ENCODE assay signal across 27 cellular contexts in the genomic region with DNA sequence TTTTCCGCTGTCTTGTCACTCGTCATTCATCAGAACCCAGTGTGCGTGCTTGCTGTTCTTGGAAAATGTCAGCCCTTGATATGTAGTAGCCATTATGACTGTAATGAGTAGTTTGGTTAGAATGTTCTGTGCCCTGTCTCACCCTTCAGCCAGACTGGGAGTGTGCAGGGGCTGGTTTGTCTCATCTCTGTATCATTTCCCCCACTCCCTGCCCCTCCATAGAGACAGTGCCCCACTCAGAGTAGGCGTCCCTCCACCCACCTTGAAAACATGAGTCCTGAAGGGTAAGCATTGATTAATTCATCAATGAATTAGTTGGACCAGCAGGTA.
"Had no signal": no experiment of that assay in that cellular context is flagged by ENCODE, and none has a peak within 500 bp of the region (broad histone marks: within the 10 kb centered on the region; RNA-seq: fewer than 3 reads in every experiment).

No MANE protein-coding gene starts in this region.

- H3K27me3 Mint-ChIP-seq: activated CD4-positive, alpha-beta memory T cell treated with anti-CD3 and anti-CD28 coated beads, Interleukin-2, amount 10 ng/mL, durations not matched to agents 7 days and 5 days; effector memory CD8-positive, alpha-beta T cell; stimulated activated memory B cell treated with anti-CD40 and anti-IgM and Interleukin-4, amounts not matched to agents 10 μg/mL and 1 μg/mL and 100 μg/mL, for 72 hours had no signal

- H3K4me3 Mint-ChIP-seq: activated CD4-positive, alpha-beta memory T cell treated with anti-CD3 and anti-CD28 coated beads, Interleukin-2, amount 10 ng/mL, durations not matched to agents 7 days and 5 days; effector memory CD8-positive, alpha-beta T cell; nephron progenitor cell; stimulated activated memory B cell treated with anti-CD40 and anti-IgM and Interleukin-4, amounts not matched to agents 10 μg/mL and 1 μg/mL and 100 μg/mL, for 72 hours; T-helper 1 cell treated with Interleukin-12 subunit alpha and Interleukin-12 subunit beta and Interleukin-4 antibody, amounts not matched to agents 30 μg/mL and 1 μg/mL, for 36 hours; WTC11 had no signal

- FAIRE-seq: colon, frontal cortex, islet of Langerhans had no signal

- H3K4me1 ChIP-seq: ascending aorta, parathyroid adenoma had no signal

- H3K36me3 Mint-ChIP-seq: WTC11 had no signal

- H3K27me3 ChIP-seq: adrenal gland, ascending aorta, dorsolateral prefrontal cortex, esophagus muscularis mucosa, upper lobe of left lung had no signal

- H3K27ac Mint-ChIP-seq: activated CD4-positive, alpha-beta memory T cell treated with anti-CD3 and anti-CD28 coated beads, Interleukin-2, amount 10 ng/mL, durations not matched to agents 7 days and 5 days; stimulated activated memory B cell treated with anti-CD40 and anti-IgM and Interleukin-4, amounts not matched to agents 10 μg/mL and 1 μg/mL and 100 μg/mL, for 72 hours; T-helper 1 cell treated with Interleukin-12 subunit alpha and Interleukin-12 subunit beta and Interleukin-4 antibody, amounts not matched to agents 30 μg/mL and 1 μg/mL, for 36 hours; WTC11 had no signal

- H3K27ac ChIP-seq: adrenal gland, ascending aorta, esophagus muscularis mucosa, parathyroid adenoma, skin epidermis, thoracic aorta, upper lobe of left lung had no signal

- H3K9me3 ChIP-seq: adrenal gland, ascending aorta, esophagus muscularis mucosa, thoracic aorta, upper lobe of left lung had no signal

- ATAC-seq: effector memory CD8-positive, alpha-beta T cell; left ventricle myocardium superior; right cardiac atrium; stimulated activated memory B cell treated with anti-CD40 and anti-IgM and Interleukin-4, amounts not matched to agents 10 μg/mL and 1 μg/mL and 100 μg/mL, for 72 hours had no signal

- H3K36me3 ChIP-seq: adrenal gland, ascending aorta, thoracic aorta, upper lobe of left lung had no signal

- H3K4me3 ChIP-seq: adrenal gland, ascending aorta, dorsolateral prefrontal cortex, esophagus muscularis mucosa, skin epidermis, thoracic aorta, upper lobe of left lung had no signal

- H3K9me3 Mint-ChIP-seq: activated CD4-positive, alpha-beta memory T cell treated with anti-CD3 and anti-CD28 coated beads, Interleukin-2, amount 10 ng/mL, durations not matched to agents 7 days and 5 days; effector memory CD8-positive, alpha-beta T cell; T-helper 1 cell treated with Interleukin-12 subunit alpha and Interleukin-12 subunit beta and Interleukin-4 antibody, amounts not matched to agents 30 μg/mL and 1 μg/mL, for 36 hours; WTC11 had no signal

- H3K9ac ChIP-seq: parathyroid adenoma had no signal

- DNase-seq: activated CD4-positive, alpha-beta memory T cell treated with anti-CD3 and anti-CD28 coated beads, Interleukin-2, amount 10 ng/mL, durations not matched to agents 7 days and 5 days; activated effector memory CD4-positive, alpha-beta T cell treated with anti-CD3 and anti-CD28 coated beads, Interleukin-2, amount 50 U/mL, for 16 hours; activated naive CD4-positive, alpha-beta T cell treated with anti-CD3 and anti-CD28 coated beads, Interleukin-2, amount 50 U/mL, for 16 hours; activated T-cell treated with anti-CD3 and anti-CD28 coated beads, Interleukin-2, amount 50 U/mL, for 1 hour; central memory CD4-positive, alpha-beta T cell; effector memory CD8-positive, alpha-beta T cell; left ventricle myocardium superior; mammary epithelial cell; midbrain; right cardiac atrium; stimulated activated CD4-positive, alpha-beta T cell treated with anti-CD3 and anti-CD28 coated beads, Interleukin-1b, Interleukin-23, amount 100 ng/mL, for 48 hours; T1000; upper lobe of left lung had no signal

- H2AFZ ChIP-seq: parathyroid adenoma had no signal
